ENCODE assay signal across 10 cellular contexts in the genomic region with DNA sequence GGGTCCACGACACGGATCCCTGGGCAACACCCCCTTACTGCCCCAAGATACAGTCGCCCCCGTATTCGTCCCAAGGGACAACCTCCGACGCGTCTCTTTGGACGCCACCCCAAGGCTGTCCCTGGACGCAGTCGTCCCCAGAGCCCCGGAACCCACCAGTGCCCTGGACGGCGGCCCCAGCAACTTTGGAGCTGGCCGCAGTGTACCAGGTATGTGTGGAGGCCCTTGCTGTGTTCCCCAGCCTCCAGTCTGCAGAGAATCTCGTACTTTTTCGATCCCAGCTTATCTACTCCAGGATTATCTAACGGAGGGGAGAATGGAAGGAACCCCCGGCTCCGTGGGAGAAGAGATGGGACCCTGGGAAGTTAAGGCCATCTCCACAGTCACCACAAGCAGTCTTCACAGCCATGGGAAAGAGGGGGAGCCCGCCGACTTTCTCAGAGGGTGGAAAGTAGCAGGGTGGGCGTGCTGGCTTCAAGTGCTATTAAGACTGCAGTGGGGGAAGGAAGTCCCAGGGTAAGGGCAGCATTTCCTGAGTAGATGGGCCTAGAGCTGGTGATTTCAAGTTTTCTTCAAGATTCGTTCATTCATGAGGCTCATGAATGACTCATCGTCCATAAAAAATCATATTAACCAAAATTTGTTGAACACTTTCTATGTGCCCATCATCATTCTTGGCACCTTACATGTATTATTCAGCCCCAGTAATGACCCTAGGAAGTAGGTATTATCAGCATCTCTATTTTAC. TPM values are rescaled to one million over a fixed set of nuclear protein-coding genes. Genes with fewer than 3 reads are reported as not detected.
DNase-seq lines count a peak whose midpoint lies in the region; ATAC-seq, FAIRE-seq and TF ChIP-seq lines count a peak whose summit lies in the region.
"Had no signal": no experiment of that assay in that cellular context is flagged by ENCODE, and none has a peak within 500 bp of the region (broad histone marks: within the 10 kb centered on the region; RNA-seq: fewer than 3 reads in every experiment).

No MANE protein-coding gene starts in this region.

- TF ChIP-seq CTCF in K562 (IDR thresholded peaks at IDR 0.05 in 2 of 3, conservative IDR thresholded peaks at IDR 0.05 in 1 of 3; ENCODE audit: insufficient read depth in 2 of 3, low read depth in 1 of 3, low read length in 3 of 3) = no peak
- TF ChIP-seq CTCF in suprapubic skin (IDR thresholded peaks at IDR 0.05) = no peak

- no peaks in the 10 kb centered on the region for H3K9me3 Mint-ChIP-seq in activated CD4-positive, alpha-beta T cell treated with anti-CD3 and anti-CD28 coated beads, Interleukin-2, amount 10 ng/mL, durations not matched to agents 7 days and 5 days
- no peaks in the 10 kb centered on the region for H3K9me3 Mint-ChIP-seq in memory B cell

- H3K27me3 ChIP-seq in K562 (ENCODE audit: control insufficient read depth in 2 of 2, insufficient read depth in 2 of 2, low read length in 2 of 2) (no peaks in the 10 kb centered on the region), suprapubic skin (no peaks in the 10 kb centered on the region)
- H3K27me3 ChIP-seq: transverse colon had no signal

- DNase-seq in activated CD4-positive, alpha-beta T cell treated with anti-CD3 and anti-CD28 coated beads, Interleukin-2, amount 10 ng/mL, durations not matched to agents 7 days and 5 days = no peak
- no peak for DNase-seq in activated CD4-positive, alpha-beta T cell treated with anti-CD3 and anti-CD28 coated beads, Interleukin-2, amount 50 U/mL, for 1 hour
- DNase-seq in K562 (ENCODE audit: extremely low read depth in 1 of 4, low spot score in 3 of 4) (no peak), memory B cell (ENCODE audit: low spot score in 2 of 2) (no peak), suprapubic skin (ENCODE audit: low spot score in 2 of 2) (no peak), cerebellum (ENCODE audit: low spot score) (no peak), frontal cortex (ENCODE audit: low spot score in 2 of 2) (no peak)
- DNase-seq in activated CD4-positive, CD25-positive, alpha-beta regulatory T cell (lab: John Stamatoyannopoulos, UW) = no peak

- H3K36me3 ChIP-seq in K562 (ENCODE audit: control insufficient read depth, insufficient read depth, low read length) (no peaks in the 10 kb centered on the region), suprapubic skin (no peaks in the 10 kb centered on the region)
- H3K36me3 ChIP-seq: transverse colon had no signal

- H3K9ac ChIP-seq in K562 (ENCODE audit: insufficient read depth in 1 of 2, low read depth in 2 of 2, low read length in 2 of 2) = peak overlapping the region in 1 of 2 experiments; percentile 90; a peak in 2 of 4 replicates

- CTCF ChIA-PET in activated CD4-positive, alpha-beta T cell treated with anti-CD3 and anti-CD28 coated beads, Interleukin-2, amount 10 ng/mL, durations not matched to agents 7 days and 5 days (lab: Charles Lee) = interaction anchor here (1.1 to 1.5 kb wide), 2 partner anchors 16 to 98 kb away, joined by 3 to 4 read pairs; no protein-coding TSS in a partner anchor
- CTCF ChIA-PET in K562 (lab: Yijun Ruan, JAX; ENCODE audit: low intra/inter-chr PET ratio) = interaction anchor here (0.7 kb wide), 1 partner anchor 9 kb away, joined by 3 read pairs; no protein-coding TSS in a partner anchor

- peaks cover 24 to 37% of the 10 kb centered on the region in 2 experiments for H3K4me1 ChIP-seq in K562 (replicated peaks in 1 of 2; ENCODE audit: control insufficient read depth in 2 of 2, insufficient read depth in 2 of 2, low read length in 2 of 2)
- H3K4me1 ChIP-seq in suprapubic skin = peaks cover 55% of the 10 kb centered on the region

- no peak for TF ChIP-seq POLR2A in K562 (conservative IDR thresholded peaks at IDR 0.05)
- TF ChIP-seq POLR2A in suprapubic skin (IDR thresholded peaks at IDR 0.05) = no peak

- H4K20me1 ChIP-seq in K562 (replicated peaks; ENCODE audit: control insufficient read depth, insufficient read depth, low read length) = no peaks in the 10 kb centered on the region

- 84% methylated on average over 22 of the region's 25 CpGs for WGBS in K562 (ENCODE audit: insufficient coverage, low coverage, missing lambda C conversion rate)
- WGBS in suprapubic skin = 79% methylated on average over 20 of the region's 25 CpGs

- FAIRE-seq in K562 (lab: Jason Lieb, UNC) (no peak), frontal cortex (lab: Jason Lieb, UNC) (no peak)

- H3K9me1 ChIP-seq in K562 (ENCODE audit: control insufficient read depth, insufficient read depth, low read length) = peaks cover 3% of the 10 kb centered on the region

- H3K36me3 Mint-ChIP-seq in activated CD4-positive, alpha-beta T cell treated with anti-CD3 and anti-CD28 coated beads, Interleukin-2, amount 10 ng/mL, durations not matched to agents 7 days and 5 days (ENCODE audit: low read depth) = no peaks in the 10 kb centered on the region
- H3K36me3 Mint-ChIP-seq in memory B cell = no peaks in the 10 kb centered on the region

- peak overlapping the region; percentile 98; the same call in 1 of the 2 replicates for H2AFZ ChIP-seq in K562 (ENCODE audit: low read depth, low read length)

- H3K4me2 ChIP-seq in K562 (ENCODE audit: insufficient read depth, low read length) = no peak overlapping the region

- no peak for TF ChIP-seq RAD21 in K562 (CRISPR knock-in tag; conservative IDR thresholded peaks at IDR 0.05 in 1 of 2, IDR thresholded peaks at IDR 0.05 in 1 of 2)

- peaks cover 11% of the 10 kb centered on the region for H3K4me1 Mint-ChIP-seq in activated CD4-positive, alpha-beta T cell treated with anti-CD3 and anti-CD28 coated beads, Interleukin-2, amount 10 ng/mL, durations not matched to agents 7 days and 5 days
- peaks cover 15% of the 10 kb centered on the region for H3K4me1 Mint-ChIP-seq in memory B cell

- no peaks in the 10 kb centered on the region for H3K79me2 ChIP-seq in K562 (ENCODE audit: control insufficient read depth, insufficient read depth, low read length)

- no peaks in the 10 kb centered on the region for H3K9me3 ChIP-seq in K562 (replicated peaks; ENCODE audit: control insufficient read depth, insufficient read depth, low read depth, low read length)
- H3K9me3 ChIP-seq in suprapubic skin = no peaks in the 10 kb centered on the region
- H3K9me3 ChIP-seq: transverse colon had no signal

- H3K4me3 ChIP-seq in K562 (no peak overlapping the region), suprapubic skin (peak overlapping the region; percentile 49)

- H3K27ac ChIP-seq in K562 (ENCODE audit: extremely low read depth, low read depth, low read length) = no peak overlapping the region
- H3K27ac ChIP-seq in suprapubic skin = no peak overlapping the region

- ATAC-seq in K562 (no peak), memory B cell (ENCODE audit: low read depth) (no peak)

- POLR2A ChIA-PET in activated CD4-positive, alpha-beta T cell treated with anti-CD3 and anti-CD28 coated beads, Interleukin-2, amount 10 ng/mL, durations not matched to agents 7 days and 5 days (lab: Charles Lee) = no interaction called here
- POLR2A ChIA-PET in K562 (lab: Yijun Ruan, JAX) = no interaction called here

- intact Hi-C loops in K562 (cut with micrococcal nuclease) = no loop called here

- BruUV-seq in K562 (replicated peaks; lab: Mats Ljungman, UMichigan) = no TSS peak

- peak overlapping the region; percentile 27 for H3K4me3 Mint-ChIP-seq in activated CD4-positive, alpha-beta T cell treated with anti-CD3 and anti-CD28 coated beads, Interleukin-2, amount 10 ng/mL, durations not matched to agents 7 days and 5 days
- peak overlapping the region; percentile 69 for H3K4me3 Mint-ChIP-seq in memory B cell

- no peak overlapping the region for H3K27ac Mint-ChIP-seq in activated CD4-positive, alpha-beta T cell treated with anti-CD3 and anti-CD28 coated beads, Interleukin-2, amount 10 ng/mL, durations not matched to agents 7 days and 5 days
- H3K27ac Mint-ChIP-seq in memory B cell = no peak overlapping the region

- peaks cover 21% of the 10 kb centered on the region for H3K27me3 Mint-ChIP-seq in activated CD4-positive, alpha-beta T cell treated with anti-CD3 and anti-CD28 coated beads, Interleukin-2, amount 10 ng/mL, durations not matched to agents 7 days and 5 days
- peaks cover 6% of the 10 kb centered on the region for H3K27me3 Mint-ChIP-seq in memory B cell

- TF ChIP-seq EP300 in K562 (IDR thresholded peaks at IDR 0.05; ENCODE audit: low read length) = no peak
- no peak for TF ChIP-seq EP300 in suprapubic skin (IDR thresholded peaks at IDR 0.05)

- in situ Hi-C loops in K562 (cut with MboI) = no loop called here

RNA-seq across cellular contexts. Expression of gene MESP2, which starts 1.1 kb away (rescaled TPM):
- not detected for total RNA-seq in activated CD4-positive, alpha-beta T cell treated with anti-CD3 and anti-CD28 coated beads, Interleukin-2, amount 10 ng/mL, durations not matched to agents 7 days and 5 days
- total RNA-seq in K562 (2011; cell fraction: chromatin; rRNA removed; ENCODE audit: low replicate concordance) = not detected in 2 replicates
- not detected in 2 replicates for total RNA-seq in K562 (2011; cell fraction: nucleolus; rRNA removed)
- total RNA-seq in K562 (2011; cell fraction: nucleoplasm; rRNA removed) = not detected in 2 replicates
- total RNA-seq in K562 (2014; rRNA removed) = 0.82 and 1.1 TPM in 2 replicates
- total RNA-seq in K562 (2014; rRNA removed; fragmentation: Illumina TruSeq; extraction: Trizol) = 0.41 and 0.51 TPM in 2 replicates
- total RNA-seq in K562 (2015; rRNA removed; fragmentation: Illumina TruSeq; extraction: Trizol) = 0.29 and 0.45 TPM in 2 replicates
- total RNA-seq in K562 (2021) = 0.47 and 0.66 TPM in 2 replicates
- polyA plus RNA-seq in K562 (2011; rRNA removed) = 0.08 and 0.14 TPM in 2 replicates
- polyA plus RNA-seq in K562 (2011; cell fraction: cytosol; rRNA removed) = 0.18 and 0.22 TPM in 2 replicates
- 0.10 and 0.56 TPM in 2 replicates for polyA plus RNA-seq in K562 (2011; cell fraction: nucleus; rRNA removed)
- polyA plus RNA-seq in K562 (2012) = 0.39 and 0.48 TPM in 2 replicates
- polyA plus RNA-seq in K562 (2014; fragmentation: Illumina TruSeq; extraction: Trizol) = 0.55 and 0.70 TPM in 2 replicates
- polyA plus RNA-seq in K562 (2014; fragmentation: Nextera tagmentation; extraction: Ambion mirVana) = under 1 TPM; 0.11 to 0.13 TPM
- polyA plus RNA-seq in K562 (2014; rRNA removed) = 0.37 and 0.47 TPM in 2 replicates
- not detected in 2 replicates for polyA minus RNA-seq in K562 (2011; rRNA and poly(A)+ RNA removed)
- polyA minus RNA-seq in K562 (2011; cell fraction: cytosol; rRNA and poly(A)+ RNA removed) = not detected in 2 replicates
- not detected in 2 replicates for polyA minus RNA-seq in K562 (2011; cell fraction: nucleus; rRNA and poly(A)+ RNA removed)
- total RNA-seq in suprapubic skin = 1 to 10 TPM in 1 of 4 donors, not detected in 3; 1.1 TPM
- total RNA-seq in cerebellum = 0.27 TPM
- total RNA-seq in frontal cortex = not detected

RNA-seq across cellular contexts. Expression of gene MESP1, which starts 26.2 kb away (rescaled TPM):
- total RNA-seq in activated CD4-positive, alpha-beta T cell treated with anti-CD3 and anti-CD28 coated beads, Interleukin-2, amount 10 ng/mL, durations not matched to agents 7 days and 5 days = 1 to 10 TPM; 1.1 to 1.6 TPM
- 0.44 and 0.67 TPM in 2 replicates for total RNA-seq in K562 (2011; cell fraction: chromatin; rRNA removed; ENCODE audit: low replicate concordance)
- 1.0 and 1.2 TPM in 2 replicates for total RNA-seq in K562 (2011; cell fraction: nucleolus; rRNA removed)
- 0.44 and 0.46 TPM in 2 replicates for total RNA-seq in K562 (2011; cell fraction: nucleoplasm; rRNA removed)
- total RNA-seq in K562 (2014; rRNA removed) = 0.36 and 1.0 TPM in 2 replicates
- total RNA-seq in K562 (2014; rRNA removed; fragmentation: Illumina TruSeq; extraction: Trizol) = not detected in 2 replicates
- 0.14 and 0.49 TPM in 2 replicates for total RNA-seq in K562 (2015; rRNA removed; fragmentation: Illumina TruSeq; extraction: Trizol)
- total RNA-seq in K562 (2021) = 1.1 and 1.6 TPM in 2 replicates
- polyA plus RNA-seq in K562 (2011; rRNA removed) = 0.14 and 0.29 TPM in 2 replicates
- 0.12 and 0.75 TPM in 2 replicates for polyA plus RNA-seq in K562 (2011; cell fraction: cytosol; rRNA removed)
- 0.11 and 0.44 TPM in 2 replicates for polyA plus RNA-seq in K562 (2011; cell fraction: nucleus; rRNA removed)
- polyA plus RNA-seq in K562 (2012) = 0.68 and 1.4 TPM in 2 replicates
- not detected in 2 replicates for polyA plus RNA-seq in K562 (2014; fragmentation: Illumina TruSeq; extraction: Trizol)
- not detected for polyA plus RNA-seq in K562 (2014; fragmentation: Nextera tagmentation; extraction: Ambion mirVana)
- polyA plus RNA-seq in K562 (2014; rRNA removed) = 0.52 and 0.78 TPM in 2 replicates
- 0.07 and 0.15 TPM in 2 replicates for polyA minus RNA-seq in K562 (2011; rRNA and poly(A)+ RNA removed)
- 2.5 TPM in 1 of 2 replicates, not detected in the other for polyA minus RNA-seq in K562 (2011; cell fraction: cytosol; rRNA and poly(A)+ RNA removed)
- 0.33 and 0.54 TPM in 2 replicates for polyA minus RNA-seq in K562 (2011; cell fraction: nucleus; rRNA and poly(A)+ RNA removed)
- total RNA-seq in suprapubic skin = 1 to 10 TPM in 2 of 4 donors, under 1 TPM in 2; 0.49 to 1.9 (median 0.89) TPM
- total RNA-seq in cerebellum = 2.1 TPM
- total RNA-seq in frontal cortex = 2.0 TPM

RNA-seq across cellular contexts. Expression of gene ANPEP, which starts 37.4 kb away (rescaled TPM):
- 1 to 10 TPM; 1.4 to 2.0 TPM for total RNA-seq in activated CD4-positive, alpha-beta T cell treated with anti-CD3 and anti-CD28 coated beads, Interleukin-2, amount 10 ng/mL, durations not matched to agents 7 days and 5 days
- total RNA-seq in K562 (2011; cell fraction: chromatin; rRNA removed; ENCODE audit: low replicate concordance) = 2.9 and 3.1 TPM in 2 replicates
- 1.2 and 1.8 TPM in 2 replicates for total RNA-seq in K562 (2011; cell fraction: nucleolus; rRNA removed)
- total RNA-seq in K562 (2011; cell fraction: nucleoplasm; rRNA removed) = 1.5 and 2.5 TPM in 2 replicates
- 1.0 and 1.8 TPM in 2 replicates for total RNA-seq in K562 (2014; rRNA removed)
- total RNA-seq in K562 (2014; rRNA removed; fragmentation: Illumina TruSeq; extraction: Trizol) = 1.1 and 1.3 TPM in 2 replicates
- total RNA-seq in K562 (2015; rRNA removed; fragmentation: Illumina TruSeq; extraction: Trizol) = 2.5 and 2.6 TPM in 2 replicates
- 4.8 and 5.7 TPM in 2 replicates for total RNA-seq in K562 (2021)
- polyA plus RNA-seq in K562 (2011; rRNA removed) = 0.43 and 2.0 TPM in 2 replicates
- polyA plus RNA-seq in K562 (2011; cell fraction: cytosol; rRNA removed) = 0.63 and 1.5 TPM in 2 replicates
- 3.6 and 6.0 TPM in 2 replicates for polyA plus RNA-seq in K562 (2011; cell fraction: nucleus; rRNA removed)
- polyA plus RNA-seq in K562 (2012) = 6.6 and 17.5 TPM in 2 replicates
- 4.0 and 4.2 TPM in 2 replicates for polyA plus RNA-seq in K562 (2014; fragmentation: Illumina TruSeq; extraction: Trizol)
- polyA plus RNA-seq in K562 (2014; fragmentation: Nextera tagmentation; extraction: Ambion mirVana) = under 1 TPM; 0.23 to 0.27 TPM
- polyA plus RNA-seq in K562 (2014; rRNA removed) = 4.7 and 8.9 TPM in 2 replicates
- polyA minus RNA-seq in K562 (2011; rRNA and poly(A)+ RNA removed) = 0.30 and 0.67 TPM in 2 replicates
- polyA minus RNA-seq in K562 (2011; cell fraction: cytosol; rRNA and poly(A)+ RNA removed) = 0.95 and 3.6 TPM in 2 replicates
- polyA minus RNA-seq in K562 (2011; cell fraction: nucleus; rRNA and poly(A)+ RNA removed) = 0.67 and 0.78 TPM in 2 replicates
- total RNA-seq in suprapubic skin = 10 to 100 TPM; 14.2 to 25.1 (median 19.0) TPM
- 2.3 TPM for total RNA-seq in cerebellum
- total RNA-seq in frontal cortex = 0.82 TPM
- total RNA-seq: SK-MEL-5 had no signal
